ENCODE assay signal across 19 cellular contexts in genomic region chr22:25702571-25703167, GRCh38. TPM values are rescaled to one million over a fixed set of nuclear protein-coding genes. Genes with fewer than 3 reads are reported as not detected.
DNase-seq lines count a peak whose midpoint lies in the region; ATAC-seq and TF ChIP-seq lines count a peak whose summit lies in the region.
"Had no signal": no experiment of that assay in that cellular context is flagged by ENCODE, and none has a peak within 500 bp of the region (broad histone marks: within the 10 kb centered on the region; RNA-seq: fewer than 3 reads in every experiment).

No MANE protein-coding gene starts in this region.

- peak overlapping the region; percentile 10 for H3K27ac Mint-ChIP-seq in activated CD8-positive, alpha-beta T cell treated with anti-CD3 and anti-CD28 coated beads for 36 hours
- H3K27ac Mint-ChIP-seq: nephron progenitor cell, WTC11 had no signal

- no peaks in the 10 kb centered on the region for H3K27me3 Mint-ChIP-seq in activated CD8-positive, alpha-beta T cell treated with anti-CD3 and anti-CD28 coated beads for 36 hours
- H3K27me3 Mint-ChIP-seq: stimulated activated naive B cell treated with anti-CD40 and anti-IgM and Interleukin-4, amounts not matched to agents 10 μg/mL and 1 μg/mL and 100 μg/mL, for 72 hours had no signal

- H2BK5ac ChIP-seq in mesenchymal stem cell (ENCODE audit: low read depth, low read length, poor library complexity, severe bottlenecking), result no peak overlapping the region

- H3K27ac ChIP-seq in tibial artery, result no peak overlapping the region
- no peak overlapping the region for H3K27ac ChIP-seq in mesenchymal stem cell (ENCODE audit: low read length, poor library complexity, severe bottlenecking)
- H3K27ac ChIP-seq: breast epithelium, PC-9, uterus had no signal

- ATAC-seq in activated CD8-positive, alpha-beta T cell treated with anti-CD3 and anti-CD28 coated beads for 36 hours, result peak; percentile 88
- ATAC-seq: stimulated activated naive B cell treated with anti-CD40 and anti-IgM and Interleukin-4, amounts not matched to agents 10 μg/mL and 1 μg/mL and 100 μg/mL, for 72 hours; WTC11 had no signal

- no peak overlapping the region for H2BK12ac ChIP-seq in mesenchymal stem cell (ENCODE audit: low read length in 2 of 2)

- DNase-seq in activated T-cell treated with anti-CD3 and anti-CD28 coated beads, Interleukin-2, amount 50 U/mL, for 48 hours, result peak; percentile 36 to 43
- DNase-seq in activated T-cell treated with anti-CD3 and anti-CD28 coated beads, Interleukin-2, amount 50 U/mL, for 1 hour, result no peak
- DNase-seq in HPDE6-E6E7 (ENCODE audit: extremely low spot score), result peak; percentile 26
- peak; percentile 32 for DNase-seq in activated CD8-positive, alpha-beta T cell treated with anti-CD3 and anti-CD28 coated beads for 36 hours
- DNase-seq in stimulated activated CD8-positive, alpha-beta memory T cell treated with anti-CD3 and anti-CD28 coated beads, Interleukin-4, amount 100 ng/mL, for 48 hours, result peak; percentile 45
- no peak for DNase-seq in tibial artery
- DNase-seq in mesenchymal stem cell, result no peak
- no peak for DNase-seq in LoVo (ENCODE audit: low spot score)
- DNase-seq: activated gamma-delta T cell treated with Interleukin-2 at 50 U/mL for 16 hours; effector CD8-positive, alpha-beta T cell; NCI-H510A; nephron progenitor cell; PC-9; stimulated activated naive B cell treated with anti-CD40 and anti-IgM and Interleukin-4, amounts not matched to agents 10 μg/mL and 1 μg/mL and 100 μg/mL, for 72 hours; uterus had no signal

- no peak overlapping the region for H4K91ac ChIP-seq in mesenchymal stem cell (ENCODE audit: low read length)

- H3K9me3 ChIP-seq in tibial artery (no peaks in the 10 kb centered on the region), mesenchymal stem cell (ENCODE audit: control insufficient read depth, low read length) (no peaks in the 10 kb centered on the region)
- H3K9me3 ChIP-seq: breast epithelium, uterus had no signal

- H3K4me1 Mint-ChIP-seq in activated CD8-positive, alpha-beta T cell treated with anti-CD3 and anti-CD28 coated beads for 36 hours (ENCODE audit: low read depth), result peaks cover 15% of the 10 kb centered on the region
- H3K4me1 Mint-ChIP-seq: WTC11 had no signal

- no peaks in the 10 kb centered on the region for H3K4me1 ChIP-seq in tibial artery
- H3K4me1 ChIP-seq in mesenchymal stem cell (ENCODE audit: control insufficient read depth, insufficient read depth, low read depth, low read length), result no peaks in the 10 kb centered on the region
- H3K4me1 ChIP-seq: breast epithelium, uterus had no signal

- peaks cover 14% of the 10 kb centered on the region for H3K36me3 Mint-ChIP-seq in activated CD8-positive, alpha-beta T cell treated with anti-CD3 and anti-CD28 coated beads for 36 hours (ENCODE audit: low read depth)

- no peak overlapping the region for H3K23ac ChIP-seq in mesenchymal stem cell (ENCODE audit: low read length in 2 of 2)

- no peaks in the 10 kb centered on the region for H3K9me3 Mint-ChIP-seq in activated CD8-positive, alpha-beta T cell treated with anti-CD3 and anti-CD28 coated beads for 36 hours
- H3K9me3 Mint-ChIP-seq: nephron progenitor cell; stimulated activated naive B cell treated with anti-CD40 and anti-IgM and Interleukin-4, amounts not matched to agents 10 μg/mL and 1 μg/mL and 100 μg/mL, for 72 hours; WTC11 had no signal

- H3K79me1 ChIP-seq in mesenchymal stem cell (replicated peaks; ENCODE audit: low read length, poor library complexity, severe bottlenecking), result no peaks in the 10 kb centered on the region

- no peak overlapping the region for H2BK15ac ChIP-seq in mesenchymal stem cell (ENCODE audit: low read depth, poor library complexity, severe bottlenecking)

- H3K18ac ChIP-seq in mesenchymal stem cell (ENCODE audit: low read depth in 1 of 2, low read length in 2 of 2), result no peak overlapping the region

- no peaks in the 10 kb centered on the region for H3K27me3 ChIP-seq in tibial artery
- peaks cover 0 to 9% of the 10 kb centered on the region in 2 experiments for H3K27me3 ChIP-seq in mesenchymal stem cell (ENCODE audit: control insufficient read depth in 1 of 2, insufficient read depth in 1 of 2, low read length in 2 of 2)
- H3K27me3 ChIP-seq: breast epithelium, uterus had no signal

- H3K36me3 ChIP-seq in tibial artery (peaks cover 0 to 12% (median 0%) of the 10 kb centered on the region in 3 donors), mesenchymal stem cell (ENCODE audit: control insufficient read depth in 1 of 2, insufficient read depth in 2 of 2, low read depth in 1 of 2, low read length in 2 of 2) (no peaks in the 10 kb centered on the region)
- H3K36me3 ChIP-seq: breast epithelium, uterus had no signal

- TF ChIP-seq CTCF in activated CD8-positive, alpha-beta T cell treated with anti-CD3 and anti-CD28 coated beads for 36 hours (IDR thresholded peaks at IDR 0.05), result no peak
- no peak for TF ChIP-seq CTCF in tibial artery (IDR thresholded peaks at IDR 0.05)

- no peak overlapping the region for H4K8ac ChIP-seq in mesenchymal stem cell (ENCODE audit: low read length)

- H3K4ac ChIP-seq in mesenchymal stem cell (ENCODE audit: low read depth in 1 of 2, low read length in 2 of 2), result no peak overlapping the region

- no peak overlapping the region for H3K4me3 Mint-ChIP-seq in activated CD8-positive, alpha-beta T cell treated with anti-CD3 and anti-CD28 coated beads for 36 hours
- H3K4me3 Mint-ChIP-seq: nephron progenitor cell; stimulated activated naive B cell treated with anti-CD40 and anti-IgM and Interleukin-4, amounts not matched to agents 10 μg/mL and 1 μg/mL and 100 μg/mL, for 72 hours; WTC11 had no signal

- intact Hi-C loops in activated CD8-positive, alpha-beta T cell treated with anti-CD3 and anti-CD28 coated beads for 36 hours (cut with micrococcal nuclease), result loop anchor here (10.0 kb wide), 2 partner anchors 72 to 238 kb away; no protein-coding TSS in a partner anchor
- intact Hi-C loops in tibial artery (cut with DNase I; ENCODE audit: low total_unique reads), result loop anchor here (10.0 kb wide), 1 partner anchor 72 kb away; no protein-coding TSS in a partner anchor

- WGBS in mesenchymal stem cell, result 93% methylated on average over 6 of the region's 7 CpGs

- no peak overlapping the region for H2AK5ac ChIP-seq in mesenchymal stem cell (ENCODE audit: low read length, severe bottlenecking)

- CTCF ChIA-PET in activated CD8-positive, alpha-beta T cell treated with anti-CD3 and anti-CD28 coated beads for 36 hours (lab: Charles Lee), result interaction anchor here (0.6 to 4.5 kb wide), 8 partner anchors 28 to 255 kb away, joined by 3 to 15 read pairs (median 4); no protein-coding TSS in a partner anchor

- no peak overlapping the region for H3K4me2 ChIP-seq in mesenchymal stem cell (ENCODE audit: low read length, poor library complexity, severe bottlenecking)
- H3K4me2 ChIP-seq: PC-9 had no signal

- H3K9ac ChIP-seq in mesenchymal stem cell (ENCODE audit: low read length), result no peak overlapping the region

- no peak overlapping the region for H2AFZ ChIP-seq in mesenchymal stem cell (ENCODE audit: low read depth, low read length)
- H2AFZ ChIP-seq: PC-9 had no signal

- no peak overlapping the region for H3K14ac ChIP-seq in mesenchymal stem cell (ENCODE audit: low read length in 2 of 2)

- POLR2A ChIA-PET in activated CD8-positive, alpha-beta T cell treated with anti-CD3 and anti-CD28 coated beads for 36 hours (lab: Charles Lee), result no interaction called here

- H2BK120ac ChIP-seq in mesenchymal stem cell (ENCODE audit: low read depth, low read length), result no peak overlapping the region

- H3K4me3 ChIP-seq in tibial artery (no peak overlapping the region), mesenchymal stem cell (ENCODE audit: insufficient read depth in 1 of 2, low read depth in 1 of 2, low read length in 2 of 2) (no peak overlapping the region)
- H3K4me3 ChIP-seq: breast epithelium, PC-9, uterus had no signal

RNA-seq across cellular contexts. Expression of gene MYO18B, which starts 39.3 kb away (rescaled TPM):
- total RNA-seq in activated CD8-positive, alpha-beta T cell treated with anti-CD3 and anti-CD28 coated beads for 36 hours, result 1 to 10 TPM; 1.6 to 1.8 TPM
- 0.01 TPM for polyA plus RNA-seq in mesenchymal stem cell (2013, experiment 1 of 2)
- 0.01 TPM for polyA plus RNA-seq in mesenchymal stem cell (2013, experiment 2 of 2)
- total RNA-seq: PC-9, renal cortical epithelial cell had no signal
- polyA plus RNA-seq: AG04450 had no signal

Comparison
In these comparisons a context has a peak if more than half of its experiments do, and no peak if none do; other contexts are left out.
1. DNase-seq: peak in activated T-cell treated with anti-CD3 and anti-CD28 coated beads, Interleukin-2, amount 50 U/mL, for 48 hours (2 of 2), HPDE6-E6E7 (single experiment), activated CD8-positive, alpha-beta T cell treated with anti-CD3 and anti-CD28 coated beads for 36 hours (single experiment) and stimulated activated CD8-positive, alpha-beta memory T cell treated with anti-CD3 and anti-CD28 coated beads, Interleukin-4, amount 100 ng/mL, for 48 hours (single experiment); none in activated T-cell treated with anti-CD3 and anti-CD28 coated beads, Interleukin-2, amount 50 U/mL, for 1 hour (single experiment), tibial artery (0 of 2), mesenchymal stem cell (single experiment) and LoVo (single experiment).